Comparison of ENCODE assay signal across 1 cellular context in the genomic region with DNA sequence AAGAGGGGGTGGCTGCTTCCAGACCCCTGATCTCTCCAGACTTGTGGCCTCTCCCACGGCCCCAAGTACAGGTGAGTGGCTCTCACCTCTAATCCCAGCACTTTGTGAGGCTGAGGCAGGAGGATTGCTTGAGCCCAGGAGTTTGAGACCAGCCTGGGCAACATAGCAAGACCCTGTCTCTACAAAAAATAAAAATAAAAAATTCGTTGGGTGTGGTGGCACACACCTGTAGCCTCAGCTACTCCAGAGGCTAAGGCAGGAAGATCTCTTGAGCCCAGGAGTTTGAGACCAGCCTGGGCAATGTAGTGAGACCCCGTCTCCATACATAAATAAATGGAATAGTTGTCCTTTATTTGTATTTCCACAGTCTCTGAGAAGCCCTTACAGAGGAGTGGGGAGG.
TF ChIP-seq lines count a peak whose summit lies in the region.

No MANE protein-coding gene starts in this region.

TF ChIP-seq in K562, 482 proteins besides CTCF, POLR2A, EP300 and RAD21:
- peak; percentile 94 for TF ChIP-seq ZNF121 (CRISPR knock-in tag; conservative IDR thresholded peaks at IDR 0.05)
